Comparison of ENCODE assay signal across 13 cellular contexts in the genomic region with DNA sequence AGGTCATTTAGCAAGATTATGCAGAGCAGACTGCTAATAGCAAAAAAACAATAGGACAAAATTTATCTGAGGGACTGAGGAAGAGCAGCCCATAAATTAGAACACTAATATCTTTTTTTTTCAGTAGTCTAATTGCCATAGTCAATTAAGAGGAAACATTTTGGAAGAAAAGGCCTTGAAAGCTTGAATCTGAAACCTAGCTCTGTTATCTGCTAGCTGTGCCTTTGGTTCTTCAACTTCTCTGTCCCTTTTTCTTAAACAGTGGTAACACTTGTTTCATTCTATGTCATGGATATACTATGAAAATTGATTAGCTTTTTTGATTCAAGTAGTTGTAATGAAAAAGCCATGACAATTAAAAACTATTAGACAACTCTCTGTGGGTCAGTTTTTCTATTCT. TPM values are rescaled to one million over a fixed set of nuclear protein-coding genes. Genes with fewer than 3 reads are reported as not detected.
DNase-seq lines count a peak whose midpoint lies in the region; ATAC-seq and TF ChIP-seq lines count a peak whose summit lies in the region.
"Had no signal": no experiment of that assay in that cellular context is flagged by ENCODE, and none has a peak within 500 bp of the region (broad histone marks: within the 10 kb centered on the region; RNA-seq: fewer than 3 reads in every experiment).

No MANE protein-coding gene starts in this region.

- no peaks in the 10 kb centered on the region for H3K9me3 Mint-ChIP-seq in activated naive CD4-positive, alpha-beta T cell treated with anti-CD3 and anti-CD28 coated beads, Interleukin-2, amount 10 ng/mL, durations not matched to agents 7 days and 5 days
- H3K9me3 Mint-ChIP-seq in endodermal cell: no peaks in the 10 kb centered on the region
- H3K9me3 Mint-ChIP-seq in stimulated activated effector memory CD8-positive, alpha-beta T cell treated with anti-CD3 and anti-CD28 coated beads, Interleukin-12 subunit alpha, Interleukin-12 subunit beta, amount 100 ng/mL, for 72 hours: no peaks in the 10 kb centered on the region

- CTCF ChIA-PET in activated naive CD4-positive, alpha-beta T cell treated with anti-CD3 and anti-CD28 coated beads, Interleukin-2, amount 10 ng/mL, durations not matched to agents 7 days and 5 days (lab: Charles Lee): interaction anchor here (1.2 to 1.8 kb wide), 2 partner anchors 8 to 13 kb away, joined by 4 to 5 read pairs; no protein-coding TSS in a partner anchor

- no peak for ATAC-seq in stimulated activated effector memory CD8-positive, alpha-beta T cell treated with anti-CD3 and anti-CD28 coated beads, Interleukin-12 subunit alpha, Interleukin-12 subunit beta, amount 100 ng/mL, for 72 hours

- H3K9ac ChIP-seq in SK-N-MC (ENCODE audit: insufficient read length) (peak overlapping the region; percentile 93), endodermal cell (ENCODE audit: extremely low read depth, low read length, poor library complexity, severe bottlenecking) (no peak overlapping the region)

- TF ChIP-seq CTCF in endodermal cell (conservative IDR thresholded peaks at IDR 0.05): no peak

- no peaks in the 10 kb centered on the region for H3K27me3 ChIP-seq in endodermal cell (ENCODE audit: control insufficient read depth, insufficient read depth, low read length, poor library complexity, severe bottlenecking)
- H3K27me3 ChIP-seq: ovary had no signal

- H3K9me3 ChIP-seq in SK-N-MC (ENCODE audit: low read depth, low read length) (no peaks in the 10 kb centered on the region), endodermal cell (ENCODE audit: control insufficient read depth, low read length) (no peaks in the 10 kb centered on the region)
- H3K9me3 ChIP-seq: ovary had no signal

- DNase-seq in activated naive CD4-positive, alpha-beta T cell treated with anti-CD3 and anti-CD28 coated beads, Interleukin-2, amount 10 ng/mL, durations not matched to agents 7 days and 5 days: no peak
- no peak for DNase-seq in activated naive CD4-positive, alpha-beta T cell treated with Interleukin-2 at 50 U/mL for 16 hours
- DNase-seq in SK-N-MC (ENCODE audit: low read depth, low spot score) (no peak), endodermal cell (no peak), OCI-M2 (lab: John Stamatoyannopoulos, UW; ENCODE audit: unreplicated experiment) (no peak), dermis blood vessel endothelial cell (no peak), NCI-H526 (lab: John Stamatoyannopoulos, UW) (no peak)
- no peak for DNase-seq in stimulated activated effector memory CD8-positive, alpha-beta T cell treated with anti-CD3 and anti-CD28 coated beads, Interleukin-12 subunit alpha, Interleukin-12 subunit beta, amount 100 ng/mL, for 72 hours (ENCODE audit: low spot score in 2 of 2)
- DNase-seq: AML-193, HCEC 1CT, NCI-H446, ovary, substantia nigra had no signal

- H3K36me3 ChIP-seq in SK-N-MC (ENCODE audit: insufficient read depth, low read length) (peaks cover 12% of the 10 kb centered on the region), endodermal cell (ENCODE audit: control insufficient read depth, insufficient read depth, low read length) (no peaks in the 10 kb centered on the region)
- H3K36me3 ChIP-seq: ovary had no signal

- H3K4me1 ChIP-seq in endodermal cell (ENCODE audit: control insufficient read depth, insufficient read depth, low read length): peaks cover 3% of the 10 kb centered on the region

- H3K27me3 Mint-ChIP-seq in activated naive CD4-positive, alpha-beta T cell treated with anti-CD3 and anti-CD28 coated beads, Interleukin-2, amount 10 ng/mL, durations not matched to agents 7 days and 5 days: peaks cover 8% of the 10 kb centered on the region
- H3K27me3 Mint-ChIP-seq in endodermal cell (ENCODE audit: insufficient read depth): no peaks in the 10 kb centered on the region

- peaks cover 46% of the 10 kb centered on the region for H3K4me1 Mint-ChIP-seq in activated naive CD4-positive, alpha-beta T cell treated with anti-CD3 and anti-CD28 coated beads, Interleukin-2, amount 10 ng/mL, durations not matched to agents 7 days and 5 days
- H3K4me1 Mint-ChIP-seq in endodermal cell: peaks cover 30% of the 10 kb centered on the region
- peaks cover 44% of the 10 kb centered on the region for H3K4me1 Mint-ChIP-seq in stimulated activated effector memory CD8-positive, alpha-beta T cell treated with anti-CD3 and anti-CD28 coated beads, Interleukin-12 subunit alpha, Interleukin-12 subunit beta, amount 100 ng/mL, for 72 hours

- peak overlapping the region; percentile 81 for H3K4me3 ChIP-seq in SK-N-MC
- peak overlapping the region; percentile 95 for H3K4me3 ChIP-seq in endodermal cell (ENCODE audit: low read length)

- H3K4me3 Mint-ChIP-seq in activated naive CD4-positive, alpha-beta T cell treated with anti-CD3 and anti-CD28 coated beads, Interleukin-2, amount 10 ng/mL, durations not matched to agents 7 days and 5 days: peak overlapping the region; percentile 98
- H3K4me3 Mint-ChIP-seq in endodermal cell: no peak overlapping the region
- H3K4me3 Mint-ChIP-seq in stimulated activated effector memory CD8-positive, alpha-beta T cell treated with anti-CD3 and anti-CD28 coated beads, Interleukin-12 subunit alpha, Interleukin-12 subunit beta, amount 100 ng/mL, for 72 hours: peak overlapping the region; percentile 92

- H3K27ac Mint-ChIP-seq in activated naive CD4-positive, alpha-beta T cell treated with anti-CD3 and anti-CD28 coated beads, Interleukin-2, amount 10 ng/mL, durations not matched to agents 7 days and 5 days: peak overlapping the region; percentile 40
- no peak overlapping the region for H3K27ac Mint-ChIP-seq in endodermal cell
- peak overlapping the region; percentile 94 for H3K27ac Mint-ChIP-seq in stimulated activated effector memory CD8-positive, alpha-beta T cell treated with anti-CD3 and anti-CD28 coated beads, Interleukin-12 subunit alpha, Interleukin-12 subunit beta, amount 100 ng/mL, for 72 hours

- H3K27ac ChIP-seq in SK-N-MC: no peak overlapping the region
- H3K27ac ChIP-seq in endodermal cell (ENCODE audit: low read depth, low read length): no peak overlapping the region
- H3K27ac ChIP-seq: ovary had no signal

- H3K36me3 Mint-ChIP-seq in activated naive CD4-positive, alpha-beta T cell treated with anti-CD3 and anti-CD28 coated beads, Interleukin-2, amount 10 ng/mL, durations not matched to agents 7 days and 5 days: peaks cover 12% of the 10 kb centered on the region
- H3K36me3 Mint-ChIP-seq in endodermal cell (ENCODE audit: low read depth): peaks cover 8% of the 10 kb centered on the region
- H3K36me3 Mint-ChIP-seq in stimulated activated effector memory CD8-positive, alpha-beta T cell treated with anti-CD3 and anti-CD28 coated beads, Interleukin-12 subunit alpha, Interleukin-12 subunit beta, amount 100 ng/mL, for 72 hours: peaks cover 23% of the 10 kb centered on the region

RNA-seq across cellular contexts. Expression of gene ATR, which starts 1.7 kb away (rescaled TPM):
- 10 to 100 TPM; 18.4 to 32.9 TPM for total RNA-seq in endodermal cell
- polyA plus RNA-seq in endodermal cell (2013, experiment 1 of 2): 23.1 TPM
- polyA plus RNA-seq in endodermal cell (2013, experiment 2 of 2): 22.0 TPM
- 30.7 and 36.1 TPM in 2 replicates for total RNA-seq in dermis blood vessel endothelial cell

RNA-seq across cellular contexts. Expression of gene PLS1, which starts 19.4 kb away (rescaled TPM):
- total RNA-seq in endodermal cell (10 to 100 TPM; 11.3 to 26.4 TPM), dermis blood vessel endothelial cell (0.85 and 2.2 TPM in 2 replicates)
- polyA plus RNA-seq in endodermal cell (2013, experiment 1 of 2): 11.1 TPM
- polyA plus RNA-seq in endodermal cell (2013, experiment 2 of 2): 8.2 TPM
